ENCODE assay signal across 2 cellular contexts in the genomic region with DNA sequence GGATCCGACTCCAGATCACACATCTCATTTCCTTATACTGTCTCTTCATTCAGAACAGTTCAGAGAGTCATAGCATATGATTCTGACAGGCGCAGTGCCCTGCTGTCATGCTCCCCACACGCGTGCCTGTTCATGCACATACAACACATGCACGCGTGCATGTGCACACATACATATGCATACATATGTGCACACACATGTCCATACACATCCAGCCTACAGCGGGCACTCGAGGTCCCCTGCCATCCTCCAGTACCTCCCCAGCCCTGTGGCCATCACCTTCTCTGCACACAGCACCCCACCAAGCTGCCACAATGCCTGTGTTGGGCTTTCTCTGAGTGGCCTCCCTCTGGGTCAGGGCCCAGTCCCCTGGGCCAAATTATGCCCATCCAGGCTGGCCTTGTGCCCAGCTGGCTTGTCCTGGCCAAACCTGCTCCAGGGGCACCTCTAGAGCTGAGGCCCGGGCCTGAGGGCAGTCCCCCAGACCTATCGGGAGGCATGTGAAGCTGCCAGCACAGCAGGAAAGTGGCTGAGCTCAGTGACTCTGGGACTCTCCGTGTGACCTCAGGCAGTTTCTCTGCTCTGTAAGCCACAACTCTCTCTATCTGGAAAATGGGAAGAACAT.
TF ChIP-seq lines count a peak whose summit lies in the region.

No MANE protein-coding gene starts in this region.

TF ChIP-seq in SK-N-SH, 30 proteins besides CTCF, POLR2A, EP300 and RAD21:
- no peak for TF ChIP-seq FOXM1 (IDR thresholded peaks at IDR 0.05; ENCODE audit: low read depth)
- TF ChIP-seq, protein P1, sequence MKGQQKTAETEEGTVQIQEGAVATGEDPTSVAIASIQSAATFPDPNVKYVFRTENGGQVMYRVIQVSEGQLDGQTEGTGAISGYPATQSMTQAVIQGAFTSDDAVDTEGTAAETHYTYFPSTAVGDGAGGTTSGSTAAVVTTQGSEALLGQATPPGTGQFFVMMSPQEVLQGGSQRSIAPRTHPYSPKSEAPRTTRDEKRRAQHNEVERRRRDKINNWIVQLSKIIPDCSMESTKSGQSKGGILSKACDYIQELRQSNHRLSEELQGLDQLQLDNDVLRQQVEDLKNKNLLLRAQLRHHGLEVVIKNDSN (IDR thresholded peaks at IDR 0.05; ENCODE audit: borderline replicate concordance, low read depth): no peak
- TF ChIP-seq TAF1 (IDR thresholded peaks at IDR 0.05; ENCODE audit: borderline replicate concordance, low read depth, low read length): no peak
- TF ChIP-seq NRF1 (IDR thresholded peaks at IDR 0.05; ENCODE audit: low read depth, low read length): no peak
- no peak for TF ChIP-seq JUND (IDR thresholded peaks at IDR 0.05)
- TF ChIP-seq TEAD4 (IDR thresholded peaks at IDR 0.05; ENCODE audit: borderline replicate concordance, insufficient read depth): no peak
- TF ChIP-seq, protein P2, sequence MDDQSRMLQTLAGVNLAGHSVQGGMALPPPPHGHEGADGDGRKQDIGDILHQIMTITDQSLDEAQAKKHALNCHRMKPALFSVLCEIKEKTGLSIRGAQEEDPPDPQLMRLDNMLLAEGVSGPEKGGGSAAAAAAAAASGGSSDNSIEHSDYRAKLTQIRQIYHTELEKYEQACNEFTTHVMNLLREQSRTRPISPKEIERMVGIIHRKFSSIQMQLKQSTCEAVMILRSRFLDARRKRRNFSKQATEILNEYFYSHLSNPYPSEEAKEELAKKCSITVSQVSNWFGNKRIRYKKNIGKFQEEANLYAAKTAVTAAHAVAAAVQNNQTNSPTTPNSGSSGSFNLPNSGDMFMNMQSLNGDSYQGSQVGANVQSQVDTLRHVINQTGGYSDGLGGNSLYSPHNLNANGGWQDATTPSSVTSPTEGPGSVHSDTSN (IDR thresholded peaks at IDR 0.05): no peak
- TF ChIP-seq FOXJ3 (CRISPR knock-in tag; IDR thresholded peaks at IDR 0.05): no peak
- no peak for TF ChIP-seq EZH2phosphoT487 (IDR thresholded peaks at IDR 0.05; ENCODE audit: borderline replicate concordance, low read depth)
- no peak for TF ChIP-seq RXRA (IDR thresholded peaks at IDR 0.05; ENCODE audit: borderline replicate concordance, low read depth)
- no peak for TF ChIP-seq CHD2 (IDR thresholded peaks at IDR 0.05; ENCODE audit: low read length, partially characterized antibody)
- TF ChIP-seq, protein P3, sequence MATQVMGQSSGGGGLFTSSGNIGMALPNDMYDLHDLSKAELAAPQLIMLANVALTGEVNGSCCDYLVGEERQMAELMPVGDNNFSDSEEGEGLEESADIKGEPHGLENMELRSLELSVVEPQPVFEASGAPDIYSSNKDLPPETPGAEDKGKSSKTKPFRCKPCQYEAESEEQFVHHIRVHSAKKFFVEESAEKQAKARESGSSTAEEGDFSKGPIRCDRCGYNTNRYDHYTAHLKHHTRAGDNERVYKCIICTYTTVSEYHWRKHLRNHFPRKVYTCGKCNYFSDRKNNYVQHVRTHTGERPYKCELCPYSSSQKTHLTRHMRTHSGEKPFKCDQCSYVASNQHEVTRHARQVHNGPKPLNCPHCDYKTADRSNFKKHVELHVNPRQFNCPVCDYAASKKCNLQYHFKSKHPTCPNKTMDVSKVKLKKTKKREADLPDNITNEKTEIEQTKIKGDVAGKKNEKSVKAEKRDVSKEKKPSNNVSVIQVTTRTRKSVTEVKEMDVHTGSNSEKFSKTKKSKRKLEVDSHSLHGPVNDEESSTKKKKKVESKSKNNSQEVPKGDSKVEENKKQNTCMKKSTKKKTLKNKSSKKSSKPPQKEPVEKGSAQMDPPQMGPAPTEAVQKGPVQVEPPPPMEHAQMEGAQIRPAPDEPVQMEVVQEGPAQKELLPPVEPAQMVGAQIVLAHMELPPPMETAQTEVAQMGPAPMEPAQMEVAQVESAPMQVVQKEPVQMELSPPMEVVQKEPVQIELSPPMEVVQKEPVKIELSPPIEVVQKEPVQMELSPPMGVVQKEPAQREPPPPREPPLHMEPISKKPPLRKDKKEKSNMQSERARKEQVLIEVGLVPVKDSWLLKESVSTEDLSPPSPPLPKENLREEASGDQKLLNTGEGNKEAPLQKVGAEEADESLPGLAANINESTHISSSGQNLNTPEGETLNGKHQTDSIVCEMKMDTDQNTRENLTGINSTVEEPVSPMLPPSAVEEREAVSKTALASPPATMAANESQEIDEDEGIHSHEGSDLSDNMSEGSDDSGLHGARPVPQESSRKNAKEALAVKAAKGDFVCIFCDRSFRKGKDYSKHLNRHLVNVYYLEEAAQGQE (IDR thresholded peaks at IDR 0.05; ENCODE audit: low read depth, low read length): no peak

TF ChIP-seq in SK-N-SH treated with all-trans-retinoic acid at 6 μM for 48 hours, 23 proteins besides CTCF, POLR2A, EP300 and RAD21:
- TF ChIP-seq, protein P4, sequence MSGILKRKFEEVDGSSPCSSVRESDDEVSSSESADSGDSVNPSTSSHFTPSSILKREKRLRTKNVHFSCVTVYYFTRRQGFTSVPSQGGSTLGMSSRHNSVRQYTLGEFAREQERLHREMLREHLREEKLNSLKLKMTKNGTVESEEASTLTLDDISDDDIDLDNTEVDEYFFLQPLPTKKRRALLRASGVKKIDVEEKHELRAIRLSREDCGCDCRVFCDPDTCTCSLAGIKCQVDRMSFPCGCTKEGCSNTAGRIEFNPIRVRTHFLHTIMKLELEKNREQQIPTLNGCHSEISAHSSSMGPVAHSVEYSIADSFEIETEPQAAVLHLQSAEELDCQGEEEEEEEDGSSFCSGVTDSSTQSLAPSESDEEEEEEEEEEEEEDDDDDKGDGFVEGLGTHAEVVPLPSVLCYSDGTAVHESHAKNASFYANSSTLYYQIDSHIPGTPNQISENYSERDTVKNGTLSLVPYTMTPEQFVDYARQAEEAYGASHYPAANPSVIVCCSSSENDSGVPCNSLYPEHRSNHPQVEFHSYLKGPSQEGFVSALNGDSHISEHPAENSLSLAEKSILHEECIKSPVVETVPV (CRISPR knock-in tag; IDR thresholded peaks at IDR 0.05): no peak
- TF ChIP-seq CSDC2 (CRISPR knock-in tag; IDR thresholded peaks at IDR 0.05) (no peak), RARB (CRISPR knock-in tag; IDR thresholded peaks at IDR 0.05) (no peak), ZNF8 (CRISPR knock-in tag; IDR thresholded peaks at IDR 0.05) (no peak), TOX (CRISPR knock-in tag; IDR thresholded peaks at IDR 0.05; ENCODE audit: borderline replicate concordance) (no peak)
